1 cellular context compared by ENCODE assay signal in the genomic region with DNA sequence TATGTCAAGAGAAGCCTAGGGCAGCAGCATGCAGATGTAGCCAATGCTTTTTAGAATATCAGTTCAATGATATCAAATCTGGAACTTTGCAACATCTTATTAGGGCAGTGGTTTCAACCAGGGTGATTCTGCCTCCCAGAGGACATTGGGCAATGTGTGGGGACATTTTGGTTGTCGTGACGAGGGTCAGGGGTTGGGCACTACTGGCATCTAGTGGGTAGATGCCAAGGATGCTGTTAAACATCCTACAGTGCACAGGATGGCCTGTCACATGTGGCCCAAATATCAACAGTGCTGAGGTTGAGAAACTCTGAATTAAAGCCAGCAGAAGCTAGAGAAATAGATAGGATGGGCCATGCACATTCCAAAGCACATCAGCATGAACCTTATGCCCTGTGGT.
TF ChIP-seq lines count a peak whose summit lies in the region.

No MANE protein-coding gene starts in this region.

TF ChIP-seq in SK-N-SH treated with all-trans-retinoic acid at 6 μM for 48 hours, 23 proteins besides CTCF, POLR2A, EP300 and RAD21 (continued from another document):
- TF ChIP-seq, protein P1, sequence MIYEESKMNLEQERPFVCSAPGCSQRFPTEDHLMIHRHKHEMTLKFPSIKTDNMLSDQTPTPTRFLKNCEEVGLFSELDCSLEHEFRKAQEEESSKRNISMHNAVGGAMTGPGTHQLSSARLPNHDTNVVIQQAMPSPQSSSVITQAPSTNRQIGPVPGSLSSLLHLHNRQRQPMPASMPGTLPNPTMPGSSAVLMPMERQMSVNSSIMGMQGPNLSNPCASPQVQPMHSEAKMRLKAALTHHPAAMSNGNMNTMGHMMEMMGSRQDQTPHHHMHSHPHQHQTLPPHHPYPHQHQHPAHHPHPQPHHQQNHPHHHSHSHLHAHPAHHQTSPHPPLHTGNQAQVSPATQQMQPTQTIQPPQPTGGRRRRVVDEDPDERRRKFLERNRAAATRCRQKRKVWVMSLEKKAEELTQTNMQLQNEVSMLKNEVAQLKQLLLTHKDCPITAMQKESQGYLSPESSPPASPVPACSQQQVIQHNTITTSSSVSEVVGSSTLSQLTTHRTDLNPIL (CRISPR knock-in tag; IDR thresholded peaks at IDR 0.05; ENCODE audit: low read depth): no peak
- TF ChIP-seq CSRNP3 (CRISPR knock-in tag; IDR thresholded peaks at IDR 0.05) (no peak), BACH2 (CRISPR knock-in tag; IDR thresholded peaks at IDR 0.05; ENCODE audit: borderline replicate concordance) (no peak), OSR1 (CRISPR knock-in tag; IDR thresholded peaks at IDR 0.05) (no peak), ZFP3 (CRISPR knock-in tag; IDR thresholded peaks at IDR 0.05) (no peak), CSDC2 (CRISPR knock-in tag; IDR thresholded peaks at IDR 0.05) (no peak), ZFP30 (CRISPR knock-in tag; IDR thresholded peaks at IDR 0.05) (no peak), GLIS3 (CRISPR knock-in tag; IDR thresholded peaks at IDR 0.05) (no peak), TCF4 (CRISPR knock-in tag; IDR thresholded peaks at IDR 0.05; ENCODE audit: borderline replicate concordance) (no peak)
- TF ChIP-seq, protein P2, sequence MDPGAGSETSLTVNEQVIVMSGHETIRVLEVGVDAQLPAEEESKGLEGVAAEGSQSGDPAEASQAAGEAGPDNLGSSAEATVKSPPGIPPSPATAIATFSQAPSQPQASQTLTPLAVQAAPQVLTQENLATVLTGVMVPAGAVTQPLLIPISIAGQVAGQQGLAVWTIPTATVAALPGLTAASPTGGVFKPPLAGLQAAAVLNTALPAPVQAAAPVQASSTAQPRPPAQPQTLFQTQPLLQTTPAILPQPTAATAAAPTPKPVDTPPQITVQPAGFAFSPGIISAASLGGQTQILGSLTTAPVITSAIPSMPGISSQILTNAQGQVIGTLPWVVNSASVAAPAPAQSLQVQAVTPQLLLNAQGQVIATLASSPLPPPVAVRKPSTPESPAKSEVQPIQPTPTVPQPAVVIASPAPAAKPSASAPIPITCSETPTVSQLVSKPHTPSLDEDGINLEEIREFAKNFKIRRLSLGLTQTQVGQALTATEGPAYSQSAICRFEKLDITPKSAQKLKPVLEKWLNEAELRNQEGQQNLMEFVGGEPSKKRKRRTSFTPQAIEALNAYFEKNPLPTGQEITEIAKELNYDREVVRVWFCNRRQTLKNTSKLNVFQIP (CRISPR knock-in tag; IDR thresholded peaks at IDR 0.05; ENCODE audit: borderline replicate concordance, low read depth): no peak
